7 cellular contexts compared by ENCODE assay signal in genomic region chr4:39425297-39425696, GRCh38. TPM values are rescaled to one million over a fixed set of nuclear protein-coding genes. Genes with fewer than 3 reads are reported as not detected.
"Had no signal": no experiment of that assay in that cellular context is flagged by ENCODE, and none has a peak within 500 bp of the region (broad histone marks: within the 10 kb centered on the region; RNA-seq: fewer than 3 reads in every experiment).

No MANE protein-coding gene starts in this region.

RNA-seq across cellular contexts. Expression of gene KLB, which starts 18.6 kb away (rescaled TPM):
- total RNA-seq: LHCN-M2, MCF 10A, NCI-H460, OCI-LY7, PC-9, RPMI7951, SK-MEL-5 had no signal
